ENCODE assay signal across 7 cellular contexts in genomic region chr1:193489191-193489590, GRCh38.
"Had no signal": no experiment of that assay in that cellular context is flagged by ENCODE, and none has a peak within 500 bp of the region (broad histone marks: within the 10 kb centered on the region; RNA-seq: fewer than 3 reads in every experiment).

No MANE protein-coding gene starts in this region.

- H2AFZ ChIP-seq: GM23338 had no signal

- ATAC-seq: GM23338, HepG2 had no signal

- H3K4me1 Mint-ChIP-seq: GM23338 had no signal

- H3K9me3 Mint-ChIP-seq: GM23338 had no signal

- DNase-seq: H9, HCEC 1CT, KBM-7 had no signal

- H3K4me2 ChIP-seq: GM23338 had no signal

- H3K27ac Mint-ChIP-seq: GM23338, H9, IgD-negative memory B cell had no signal

- H3K4me3 Mint-ChIP-seq: GM23338, H9, IgD-negative memory B cell had no signal

- H3K36me3 Mint-ChIP-seq: IgD-negative memory B cell had no signal

- H3K4me3 ChIP-seq: GM23338 had no signal

- H3K27ac ChIP-seq: HL-60 had no signal
